ENCODE assay signal across 1 cellular context in genomic region chr10:133309111-133309719, GRCh38.
TF ChIP-seq lines count a peak whose summit lies in the region.

No MANE protein-coding gene starts in this region.

TF ChIP-seq in endothelial cell of umbilical vein, 7 proteins besides CTCF, POLR2A, EP300 and RAD21 (continued from another document):
- TF ChIP-seq FOS (IDR thresholded peaks at IDR 0.05; ENCODE audit: borderline replicate concordance, insufficient read depth, low read length) (no peak), MYC (IDR thresholded peaks at IDR 0.05; ENCODE audit: low read depth, low read length) (no peak)
